In the genomic region with DNA sequence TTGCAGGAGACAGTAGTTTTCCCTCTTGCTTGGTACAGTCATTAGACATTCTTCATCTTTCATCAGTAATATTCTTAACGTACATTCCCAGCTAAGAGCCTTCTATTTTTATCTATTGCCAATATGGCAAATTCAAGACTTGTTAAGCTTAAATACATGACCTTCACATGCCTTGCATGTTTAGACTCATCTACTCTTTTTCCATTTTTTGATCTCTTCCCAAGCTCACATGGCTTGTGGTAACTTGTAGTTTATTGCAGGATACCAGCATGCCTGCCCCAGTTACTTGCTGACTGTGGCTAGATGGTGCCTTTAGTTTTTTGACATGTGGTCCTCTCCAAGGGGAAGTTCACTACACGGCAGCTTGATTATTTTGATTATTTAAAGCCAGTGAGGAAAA, we compare ENCODE assay signal across 27 cellular contexts.
"Had no signal": no experiment of that assay in that cellular context is flagged by ENCODE, and none has a peak within 500 bp of the region (broad histone marks: within the 10 kb centered on the region; RNA-seq: fewer than 3 reads in every experiment).

No MANE protein-coding gene starts in this region.

- H3K4me1 ChIP-seq: left ventricle myocardium inferior, pancreas, prostate gland, stomach, testis, thyroid gland, transverse colon, upper lobe of left lung, vagina had no signal

- H3K4me1 Mint-ChIP-seq: immature natural killer cell; memory B cell; naive thymus-derived CD4-positive, alpha-beta T cell; stimulated activated naive B cell treated with anti-CD40 and anti-IgM and Interleukin-4, amounts not matched to agents 10 μg/mL and 1 μg/mL and 100 μg/mL, for 72 hours had no signal

- H3K36me3 Mint-ChIP-seq: immature natural killer cell; memory B cell; naive thymus-derived CD4-positive, alpha-beta T cell; natural killer cell treated with Interleukin-12 subunit alpha and Interleukin-12 subunit beta and Interleukin-15 and Interleukin-18, amount 100 ng/mL, for 72 hours; stimulated activated naive B cell treated with anti-CD40 and anti-IgM and Interleukin-4, amounts not matched to agents 10 μg/mL and 1 μg/mL and 100 μg/mL, for 72 hours had no signal

- H3K9me3 ChIP-seq: left ventricle myocardium inferior, mucosa of descending colon, pancreas, prostate gland, stomach, testis, thyroid gland, transverse colon, upper lobe of left lung, vagina had no signal

- H3K36me3 ChIP-seq: left ventricle myocardium inferior, pancreas, prostate gland, stomach, thyroid gland, transverse colon, upper lobe of left lung, vagina had no signal

- ATAC-seq: mucosa of descending colon; naive thymus-derived CD4-positive, alpha-beta T cell; natural killer cell treated with Interleukin-12 subunit alpha and Interleukin-12 subunit beta and Interleukin-15 and Interleukin-18, amount 100 ng/mL, for 72 hours; pancreas; right cardiac atrium; sciatic nerve; stimulated activated naive B cell treated with anti-CD40 and anti-IgM and Interleukin-4, amounts not matched to agents 10 μg/mL and 1 μg/mL and 100 μg/mL, for 72 hours; stimulated activated naive CD8-positive, alpha-beta T cell treated with anti-CD3 and anti-CD28 coated beads, Interleukin-15, Interleukin-2, amounts not matched to agents 100 U/mL and 50 U/mL, for 24 hours had no signal

- DNase-seq: hypothalamus; immature natural killer cell; left ventricle myocardium inferior; midbrain; mucosa of descending colon; naive thymus-derived CD4-positive, alpha-beta T cell; pancreas; posterior cingulate gyrus; retina; right cardiac atrium; stimulated activated CD4-positive, alpha-beta T cell treated with anti-CD3 and anti-CD28 coated beads, Interleukin-12 subunit alpha, Interleukin-12 subunit beta, amount 100 ng/mL, for 4 hours; stimulated activated CD4-positive, alpha-beta T cell treated with anti-CD3 and anti-CD28 coated beads, Interleukin-15, amount 100 ng/mL, for 24 hours; stimulated activated CD4-positive, alpha-beta T cell treated with anti-CD3 and anti-CD28 coated beads, Interleukin-2, amount 100 ng/mL, for 24 hours; stimulated activated CD4-positive, alpha-beta T cell treated with anti-CD3 and anti-CD28 coated beads, Interleukin-4, amount 100 ng/mL, for 1 hour; stimulated activated naive B cell treated with anti-CD40 and anti-IgM and Interleukin-4, amounts not matched to agents 10 μg/mL and 1 μg/mL and 100 μg/mL, for 72 hours; stimulated activated naive CD8-positive, alpha-beta T cell treated with anti-CD3 and anti-CD28 coated beads, Interleukin-15, Interleukin-2, amounts not matched to agents 100 U/mL and 50 U/mL, for 24 hours; stomach; testis; thyroid gland; transverse colon; upper lobe of left lung had no signal

- H3K27ac ChIP-seq: left ventricle myocardium inferior, pancreas, prostate gland, stomach, testis, thyroid gland, transverse colon, upper lobe of left lung, vagina had no signal

- H3K9me3 Mint-ChIP-seq: stimulated activated naive B cell treated with anti-CD40 and anti-IgM and Interleukin-4, amounts not matched to agents 10 μg/mL and 1 μg/mL and 100 μg/mL, for 72 hours had no signal

- H3K27me3 Mint-ChIP-seq: memory B cell; naive thymus-derived CD4-positive, alpha-beta T cell; natural killer cell treated with Interleukin-12 subunit alpha and Interleukin-12 subunit beta and Interleukin-15 and Interleukin-18, amount 100 ng/mL, for 72 hours; stimulated activated naive B cell treated with anti-CD40 and anti-IgM and Interleukin-4, amounts not matched to agents 10 μg/mL and 1 μg/mL and 100 μg/mL, for 72 hours had no signal

- H3K27me3 ChIP-seq: pancreas, stomach, testis, thyroid gland, transverse colon, upper lobe of left lung, vagina had no signal

- H3K27ac Mint-ChIP-seq: immature natural killer cell; memory B cell; naive thymus-derived CD4-positive, alpha-beta T cell; natural killer cell treated with Interleukin-12 subunit alpha and Interleukin-12 subunit beta and Interleukin-15 and Interleukin-18, amount 100 ng/mL, for 72 hours; stimulated activated naive B cell treated with anti-CD40 and anti-IgM and Interleukin-4, amounts not matched to agents 10 μg/mL and 1 μg/mL and 100 μg/mL, for 72 hours had no signal

- H3K4me3 ChIP-seq: left ventricle myocardium inferior, mucosa of descending colon, pancreas, prostate gland, skin epidermis, stomach, testis, thyroid gland, transverse colon, upper lobe of left lung, vagina had no signal

- H3K4me3 Mint-ChIP-seq: immature natural killer cell; memory B cell; naive thymus-derived CD4-positive, alpha-beta T cell; natural killer cell treated with Interleukin-12 subunit alpha and Interleukin-12 subunit beta and Interleukin-15 and Interleukin-18, amount 100 ng/mL, for 72 hours; stimulated activated naive B cell treated with anti-CD40 and anti-IgM and Interleukin-4, amounts not matched to agents 10 μg/mL and 1 μg/mL and 100 μg/mL, for 72 hours had no signal
